In genomic region chr2:128799284-128799552, GRCh38 we compare ENCODE assay signal across 22 cellular contexts.
A peak's percentile ranks its signal among the peaks of the same experiment; 100 is the strongest.
DNase-seq lines count a peak whose midpoint lies in the region; ATAC-seq and TF ChIP-seq lines count a peak whose summit lies in the region.
"Had no signal": no experiment of that assay in that cellular context is flagged by ENCODE, and none has a peak within 500 bp of the region (broad histone marks: within the 10 kb centered on the region; RNA-seq: fewer than 3 reads in every experiment).

No MANE protein-coding gene starts in this region.

- H3K27me3 Mint-ChIP-seq in H9 (ENCODE audit: low read depth) (peaks cover 3% of the 10 kb centered on the region; the same call in 1 of the 2 replicates), neural crest cell (ENCODE audit: low read depth) (no peaks in the 10 kb centered on the region)
- H3K27me3 Mint-ChIP-seq: CD4-positive, CD25-positive, alpha-beta regulatory T cell had no signal

- no peak overlapping the region for H2BK15ac ChIP-seq in H9 (ENCODE audit: low read depth, low read length)

- H2AK5ac ChIP-seq in H9 (ENCODE audit: insufficient read length, low read length), result no peak overlapping the region

- no peaks in the 10 kb centered on the region for H4K20me1 ChIP-seq in H9 (ENCODE audit: control insufficient read depth, insufficient read depth, insufficient read length)
- H4K20me1 ChIP-seq: BLaER1 had no signal

- WGBS in H9 (ENCODE audit: extremely low coverage, insufficient read length, low lambda C conversion rate), result no CpG with 5 or more reads among the region's 1 CpG

- no peak overlapping the region for H4K91ac ChIP-seq in H9 (ENCODE audit: insufficient read length, low read depth, low read length)

- no peak overlapping the region for H3T11ph ChIP-seq in H9 (ENCODE audit: low read length)

- no peak overlapping the region for H2BK120ac ChIP-seq in H9 (ENCODE audit: low read depth, low read length, poor library complexity, severe bottlenecking)

- H3K27ac Mint-ChIP-seq in H9 (no peak overlapping the region), neural crest cell (ENCODE audit: unreplicated experiment) (peak overlapping the region; percentile 64)
- H3K27ac Mint-ChIP-seq: CD4-positive, CD25-positive, alpha-beta regulatory T cell; GM23338; HFFc6 had no signal

- H3K9me3 ChIP-seq in H9 (ENCODE audit: control insufficient read depth, low read depth, low read length) (no peaks in the 10 kb centered on the region), skeletal muscle tissue (ENCODE audit: control insufficient read depth in 3 of 3, low read length in 3 of 3) (no peaks in the 10 kb centered on the region)
- H3K9me3 ChIP-seq: BLaER1, HAP-1, MG63, SJCRH30 had no signal

- H3K9me3 Mint-ChIP-seq in H9 (no peaks in the 10 kb centered on the region), neural crest cell (no peaks in the 10 kb centered on the region)
- H3K9me3 Mint-ChIP-seq: GM23338 had no signal

- no peak overlapping the region for H3K4me2 ChIP-seq in H9 (ENCODE audit: insufficient read depth, insufficient read length, low read length)
- H3K4me2 ChIP-seq: BLaER1, GM23338 had no signal

- H3K4me1 Mint-ChIP-seq in H9, result peaks cover 12% of the 10 kb centered on the region in 2 experiments; a peak in 3 of 4 replicates
- H3K4me1 Mint-ChIP-seq in neural crest cell, result no peaks in the 10 kb centered on the region
- H3K4me1 Mint-ChIP-seq: CD4-positive, CD25-positive, alpha-beta regulatory T cell had no signal

- H2BK5ac ChIP-seq in H9 (ENCODE audit: insufficient read length, low read length), result no peak overlapping the region

- H3K56ac ChIP-seq in H9 (ENCODE audit: insufficient read length, low read depth, low read length), result no peak overlapping the region

- H4K8ac ChIP-seq in H9 (replicated peaks; ENCODE audit: insufficient read length, low read depth, low read length), result no peak overlapping the region

- H3K4me3 ChIP-seq in skeletal muscle tissue (ENCODE audit: low read length in 3 of 3), result peak overlapping the region in 1 of 3 donors; percentile 35
- H3K4me3 ChIP-seq: BLaER1, GM23338, HAP-1, MG63, SJCRH30 had no signal

- no peak overlapping the region for H3K14ac ChIP-seq in H9 (ENCODE audit: insufficient read depth, low read length)

- TF ChIP-seq CTCF in H9 (conservative IDR thresholded peaks at IDR 0.05) (no peak), neural crest cell (conservative IDR thresholded peaks at IDR 0.05) (no peak)

- no peaks in the 10 kb centered on the region for H3K27me3 ChIP-seq in H9 (ENCODE audit: insufficient read depth, low read length)
- H3K27me3 ChIP-seq in skeletal muscle tissue (ENCODE audit: control insufficient read depth in 3 of 3, insufficient read depth in 3 of 3, low read length in 3 of 3), result no peaks in the 10 kb centered on the region
- H3K27me3 ChIP-seq: BLaER1, MG63, SJCRH30 had no signal

- no peak overlapping the region for H2AFZ ChIP-seq in H9 (ENCODE audit: low read length)
- H2AFZ ChIP-seq: GM23338 had no signal

- H3K4me1 ChIP-seq in H9 (ENCODE audit: insufficient read depth, low read length), result no peaks in the 10 kb centered on the region; the same call in 1 of the 2 replicates
- peaks cover 11 to 27% (median 19%) of the 10 kb centered on the region in 3 donors for H3K4me1 ChIP-seq in skeletal muscle tissue (ENCODE audit: control insufficient read depth in 3 of 3, insufficient read depth in 3 of 3, low read length in 3 of 3)
- H3K4me1 ChIP-seq: BLaER1, HAP-1 had no signal

- H3K18ac ChIP-seq in H9 (ENCODE audit: insufficient read length, low read depth, low read length), result no peak overlapping the region

- H3K79me1 ChIP-seq in H9 (ENCODE audit: insufficient read depth, low read depth, low read length, poor library complexity, severe bottlenecking), result no peaks in the 10 kb centered on the region

- no peak overlapping the region for H2BK20ac ChIP-seq in H9 (ENCODE audit: low read depth, low read length, poor library complexity, severe bottlenecking)

- H3K79me2 ChIP-seq in H9 (ENCODE audit: insufficient read depth, low read length), result no peaks in the 10 kb centered on the region

- no peak overlapping the region for H2BK12ac ChIP-seq in H9 (ENCODE audit: insufficient read length, low read depth, low read length)

- H3K36me3 ChIP-seq in skeletal muscle tissue (ENCODE audit: control insufficient read depth in 3 of 3, insufficient read depth in 3 of 3, low read length in 3 of 3), result no peaks in the 10 kb centered on the region
- H3K36me3 ChIP-seq: BLaER1, HAP-1, MG63, SJCRH30 had no signal

- H4K5ac ChIP-seq in H9 (ENCODE audit: insufficient read length, low read depth, low read length), result no peak overlapping the region

- no peak for ATAC-seq in HG03520 (IDR thresholded peaks at IDR 0.05; ENCODE audit: unreplicated experiment)
- ATAC-seq: GM23338, PC-3 had no signal

- no peak overlapping the region for H3K9ac ChIP-seq in H9 (ENCODE audit: extremely low read depth, insufficient read length, low read length)
- peak overlapping the region in 2 of 3 donors; percentile 1 to 50 for H3K9ac ChIP-seq in skeletal muscle tissue (ENCODE audit: low read depth in 1 of 3, low read length in 3 of 3)
- H3K9ac ChIP-seq: BLaER1 had no signal

- DNase-seq in H9 (peak; percentile 7), neural crest cell (ENCODE audit: low read depth, low spot score) (no peak), NCI-H1048 (lab: John Stamatoyannopoulos, UW) (no peak), SIG-M5 (lab: John Stamatoyannopoulos, UW) (no peak)
- DNase-seq: CD4-positive, CD25-positive, alpha-beta regulatory T cell; HFFc6; IMR-90; KG1; MG63; NCI-H1417 treated with DMSO at 0.1 percent for 48 hours; NCI-H1694 treated with DMSO at 0.1 percent for 48 hours; NCI-H2081; NCI-H774; NK-92 treated with Interleukin-12 subunit alpha and Interleukin-12 subunit beta, amount 100 ng/mL, for 24 hours; PC-3; SJCRH30 had no signal

- no peak overlapping the region for H3K23ac ChIP-seq in H9 (ENCODE audit: insufficient read length, low read depth, low read length)

- no peaks in the 10 kb centered on the region for H3K23me2 ChIP-seq in H9 (ENCODE audit: insufficient read length, low read depth, low read length, poor library complexity, severe bottlenecking)

- H3K4ac ChIP-seq in H9 (ENCODE audit: low read depth, low read length), result no peak overlapping the region

- H3K36me3 Mint-ChIP-seq in H9 (ENCODE audit: insufficient read depth in 1 of 3, low read depth in 3 of 3) (no peaks in the 10 kb centered on the region), neural crest cell (ENCODE audit: low read depth) (no peaks in the 10 kb centered on the region)
- H3K36me3 Mint-ChIP-seq: CD4-positive, CD25-positive, alpha-beta regulatory T cell had no signal

- H3K4me3 Mint-ChIP-seq in H9 (no peak overlapping the region), neural crest cell (no peak overlapping the region)
- H3K4me3 Mint-ChIP-seq: CD4-positive, CD25-positive, alpha-beta regulatory T cell; GM23338; HFFc6 had no signal

- H3K27ac ChIP-seq in H9 (ENCODE audit: insufficient read length, low read depth, low read length) (no peak overlapping the region), angular gyrus (ENCODE audit: low read depth, low read length) (peak overlapping the region; percentile 31), skeletal muscle tissue (ENCODE audit: low read depth, low read length) (peak overlapping the region; percentile 93)
- H3K27ac ChIP-seq: BLaER1, SJCRH30 had no signal
